Comparison of ENCODE assay signal across 13 cellular contexts in genomic region chr2:43082878-43083261, GRCh38.
DNase-seq lines count a peak whose midpoint lies in the region; ATAC-seq, FAIRE-seq and TF ChIP-seq lines count a peak whose summit lies in the region.
"Had no signal": no experiment of that assay in that cellular context is flagged by ENCODE, and none has a peak within 500 bp of the region (broad histone marks: within the 10 kb centered on the region; RNA-seq: fewer than 3 reads in every experiment).

No MANE protein-coding gene starts in this region.

- H3K4me1 ChIP-seq in A549 (peaks cover 65% of the 10 kb centered on the region), adrenal gland (replicated peaks in 1 of 2) (peaks cover 38 to 54% of the 10 kb centered on the region in 2 donors), kidney (ENCODE audit: control insufficient read depth in 1 of 2, insufficient read depth in 1 of 2, low read depth in 1 of 2, low read length in 2 of 2) (peaks cover 39 to 41% of the 10 kb centered on the region in 2 donors), rectal smooth muscle tissue (ENCODE audit: control insufficient read depth, insufficient read depth, low read length) (peaks cover 57% of the 10 kb centered on the region)

- TF ChIP-seq POLR2A in A549 (IDR thresholded peaks at IDR 0.05; ENCODE audit: low read length) (no peak), adrenal gland (IDR thresholded peaks at IDR 0.05) (no peak)

- WGBS in A549 (ENCODE audit: missing lambda C conversion rate): 45% methylated on average over 2 of the region's 2 CpGs
- WGBS in adrenal gland, 4 donors: 19 to 31% (median 26%) methylated on average over 2 of the region's 2 CpGs

- H3K36me3 ChIP-seq in adrenal gland (replicated peaks in 1 of 2) (no peaks in the 10 kb centered on the region), kidney (ENCODE audit: control insufficient read depth in 1 of 2, insufficient read depth in 2 of 2, low read length in 2 of 2) (no peaks in the 10 kb centered on the region), rectal smooth muscle tissue (ENCODE audit: control insufficient read depth, insufficient read depth, low read length) (no peaks in the 10 kb centered on the region)

- ATAC-seq in A549 (no peak; a peak in 1 of 6 replicates), sciatic nerve (no peak)

- TF ChIP-seq RAD21 in A549 (conservative IDR thresholded peaks at IDR 0.05 in 1 of 2, IDR thresholded peaks at IDR 0.05 in 1 of 2): no peak

- no peaks in the 10 kb centered on the region for H3K9me3 ChIP-seq in A549
- H3K9me3 ChIP-seq in adrenal gland (replicated peaks in 1 of 3): no peaks in the 10 kb centered on the region
- no peaks in the 10 kb centered on the region for H3K9me3 ChIP-seq in kidney (ENCODE audit: control insufficient read depth in 1 of 2, low read length in 2 of 2)

- H3K4me3 ChIP-seq in A549 (no peak overlapping the region), adrenal gland (no peak overlapping the region), kidney (ENCODE audit: low read length in 2 of 2) (no peak overlapping the region), rectal smooth muscle tissue (ENCODE audit: low read length) (no peak overlapping the region)

- POLR2A ChIA-PET in A549 (lab: Yijun Ruan, JAX): interaction anchor here (0.7 to 1.9 kb wide), 3 partner anchors 51 to 144 kb away, joined by 3 to 5 read pairs (median 4); partner anchors contain the start of gene ZFP36L2

- peak overlapping the region; percentile 82 to 90 for H3K27ac ChIP-seq in A549
- H3K27ac ChIP-seq in adrenal gland: peak overlapping the region; percentile 1 to 91 (median 76)
- peak overlapping the region; percentile 72 to 85 for H3K27ac ChIP-seq in kidney (ENCODE audit: low read depth in 2 of 2, low read length in 2 of 2)
- H3K27ac ChIP-seq in rectal smooth muscle tissue (ENCODE audit: low read depth, low read length): peak overlapping the region; percentile 94

- H3K9ac ChIP-seq in kidney (ENCODE audit: low read length in 2 of 2) (no peak overlapping the region), rectal smooth muscle tissue (ENCODE audit: low read length) (no peak overlapping the region)

- no peak for TF ChIP-seq CTCF in A549 (IDR thresholded peaks at IDR 0.05)
- TF ChIP-seq CTCF in adrenal gland (IDR thresholded peaks at IDR 0.05): no peak
- TF ChIP-seq CTCF in kidney (IDR thresholded peaks at IDR 0.05; ENCODE audit: borderline replicate concordance, extremely low read depth, insufficient read depth): no peak
- TF ChIP-seq CTCF in D721Med (IDR thresholded peaks at IDR 0.05; ENCODE audit: insufficient read depth, missing control alignments): no peak

- FAIRE-seq in A549 (lab: Jason Lieb, UNC) (no peak), kidney (lab: Jason Lieb, UNC) (no peak), D721Med (lab: Jason Lieb, UNC) (no peak)

- H3K4me2 ChIP-seq in A549: peak overlapping the region; percentile 49

- intact Hi-C loops in adrenal gland (cut with DNase I) (no loop called here), kidney (cut with DNase I) (no loop called here), sciatic nerve (cut with DNase I) (no loop called here)

- no peak for TF ChIP-seq EP300 in A549 (IDR thresholded peaks at IDR 0.05)

- H3K27me3 ChIP-seq in adrenal gland (no peaks in the 10 kb centered on the region), rectal smooth muscle tissue (ENCODE audit: control insufficient read depth, insufficient read depth, low read length) (no peaks in the 10 kb centered on the region)

- CTCF ChIA-PET in A549 (lab: Yijun Ruan, JAX): interaction anchor here (0.7 to 1.6 kb wide), 4 partner anchors 28 to 402 kb away, joined by 3 to 7 read pairs (median 4); no protein-coding TSS in a partner anchor

- no peak for DNase-seq in A549 (ENCODE audit: low read depth in 1 of 2, low spot score in 1 of 2)
- DNase-seq in adrenal gland: peak in 1 of 7 donors; percentile 47
- peak; percentile 70 for DNase-seq in kidney
- no peak for DNase-seq in D721Med (ENCODE audit: insufficient read length, low spot score)
- DNase-seq in sciatic nerve (ENCODE audit: low spot score): no peak
- DNase-seq in NCI-H446 (lab: John Stamatoyannopoulos, UW): no peak
- no peak for DNase-seq in NOMO-1 (lab: John Stamatoyannopoulos, UW; ENCODE audit: unreplicated experiment in 2 of 2)
- DNase-seq: activated CD4-positive, alpha-beta T cell treated with anti-CD3 and anti-CD28 coated beads for 4 hours; activated naive CD4-positive, alpha-beta T cell treated with anti-CD3 and anti-CD28 coated beads for 36 hours; endodermal cell; GDM1; NCI-H2227 treated with DMSO at 0.1 percent for 48 hours had no signal

TF ChIP-seq in A549, 52 proteins besides CTCF, POLR2A, EP300 and RAD21:
- TF ChIP-seq MAFK (IDR thresholded peaks at IDR 0.05; ENCODE audit: partially characterized antibody): no peak
- TF ChIP-seq HOXB5 (CRISPR knock-in tag; IDR thresholded peaks at IDR 0.05): no peak
- TF ChIP-seq HDAC2 (IDR thresholded peaks at IDR 0.05): no peak
- no peak for TF ChIP-seq RFX5 (IDR thresholded peaks at IDR 0.05)
- TF ChIP-seq ZC3H11A (IDR thresholded peaks at IDR 0.05): no peak
- no peak for TF ChIP-seq RNF2 (IDR thresholded peaks at IDR 0.05; ENCODE audit: borderline replicate concordance, low read depth)
- no peak for TF ChIP-seq JUN (IDR thresholded peaks at IDR 0.05)
- no peak for TF ChIP-seq RARB (CRISPR knock-in tag; IDR thresholded peaks at IDR 0.05)
- no peak for TF ChIP-seq REST (IDR thresholded peaks at IDR 0.05)
- no peak for TF ChIP-seq ZFP36 (IDR thresholded peaks at IDR 0.05; ENCODE audit: borderline replicate concordance, partially characterized antibody)
- TF ChIP-seq, protein P1, sequence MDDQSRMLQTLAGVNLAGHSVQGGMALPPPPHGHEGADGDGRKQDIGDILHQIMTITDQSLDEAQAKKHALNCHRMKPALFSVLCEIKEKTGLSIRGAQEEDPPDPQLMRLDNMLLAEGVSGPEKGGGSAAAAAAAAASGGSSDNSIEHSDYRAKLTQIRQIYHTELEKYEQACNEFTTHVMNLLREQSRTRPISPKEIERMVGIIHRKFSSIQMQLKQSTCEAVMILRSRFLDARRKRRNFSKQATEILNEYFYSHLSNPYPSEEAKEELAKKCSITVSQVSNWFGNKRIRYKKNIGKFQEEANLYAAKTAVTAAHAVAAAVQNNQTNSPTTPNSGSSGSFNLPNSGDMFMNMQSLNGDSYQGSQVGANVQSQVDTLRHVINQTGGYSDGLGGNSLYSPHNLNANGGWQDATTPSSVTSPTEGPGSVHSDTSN (IDR thresholded peaks at IDR 0.05): no peak
- no peak for TF ChIP-seq ZNF302 (CRISPR knock-in tag; IDR thresholded peaks at IDR 0.05)
- no peak for TF ChIP-seq HES2 (IDR thresholded peaks at IDR 0.05)
- TF ChIP-seq HOXA7 (CRISPR knock-in tag; IDR thresholded peaks at IDR 0.05): no peak
- TF ChIP-seq MAZ (IDR thresholded peaks at IDR 0.05; ENCODE audit: borderline replicate concordance, low read depth, low read length): no peak
- TF ChIP-seq, protein P2, sequence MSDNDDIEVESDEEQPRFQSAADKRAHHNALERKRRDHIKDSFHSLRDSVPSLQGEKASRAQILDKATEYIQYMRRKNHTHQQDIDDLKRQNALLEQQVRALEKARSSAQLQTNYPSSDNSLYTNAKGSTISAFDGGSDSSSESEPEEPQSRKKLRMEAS (IDR thresholded peaks at IDR 0.05): no peak
- no peak for TF ChIP-seq EHF (CRISPR knock-in tag; IDR thresholded peaks at IDR 0.05)
- TF ChIP-seq, protein P3, sequence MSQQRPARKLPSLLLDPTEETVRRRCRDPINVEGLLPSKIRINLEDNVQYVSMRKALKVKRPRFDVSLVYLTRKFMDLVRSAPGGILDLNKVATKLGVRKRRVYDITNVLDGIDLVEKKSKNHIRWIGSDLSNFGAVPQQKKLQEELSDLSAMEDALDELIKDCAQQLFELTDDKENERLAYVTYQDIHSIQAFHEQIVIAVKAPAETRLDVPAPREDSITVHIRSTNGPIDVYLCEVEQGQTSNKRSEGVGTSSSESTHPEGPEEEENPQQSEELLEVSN (IDR thresholded peaks at IDR 0.05; ENCODE audit: borderline replicate concordance, low read depth): no peak
- TF ChIP-seq HOXB13 (CRISPR knock-in tag; IDR thresholded peaks at IDR 0.05; ENCODE audit: low read depth): no peak
- no peak for TF ChIP-seq SREBF2 (IDR thresholded peaks at IDR 0.05)
